18 cellular contexts compared by ENCODE assay signal in the genomic region with DNA sequence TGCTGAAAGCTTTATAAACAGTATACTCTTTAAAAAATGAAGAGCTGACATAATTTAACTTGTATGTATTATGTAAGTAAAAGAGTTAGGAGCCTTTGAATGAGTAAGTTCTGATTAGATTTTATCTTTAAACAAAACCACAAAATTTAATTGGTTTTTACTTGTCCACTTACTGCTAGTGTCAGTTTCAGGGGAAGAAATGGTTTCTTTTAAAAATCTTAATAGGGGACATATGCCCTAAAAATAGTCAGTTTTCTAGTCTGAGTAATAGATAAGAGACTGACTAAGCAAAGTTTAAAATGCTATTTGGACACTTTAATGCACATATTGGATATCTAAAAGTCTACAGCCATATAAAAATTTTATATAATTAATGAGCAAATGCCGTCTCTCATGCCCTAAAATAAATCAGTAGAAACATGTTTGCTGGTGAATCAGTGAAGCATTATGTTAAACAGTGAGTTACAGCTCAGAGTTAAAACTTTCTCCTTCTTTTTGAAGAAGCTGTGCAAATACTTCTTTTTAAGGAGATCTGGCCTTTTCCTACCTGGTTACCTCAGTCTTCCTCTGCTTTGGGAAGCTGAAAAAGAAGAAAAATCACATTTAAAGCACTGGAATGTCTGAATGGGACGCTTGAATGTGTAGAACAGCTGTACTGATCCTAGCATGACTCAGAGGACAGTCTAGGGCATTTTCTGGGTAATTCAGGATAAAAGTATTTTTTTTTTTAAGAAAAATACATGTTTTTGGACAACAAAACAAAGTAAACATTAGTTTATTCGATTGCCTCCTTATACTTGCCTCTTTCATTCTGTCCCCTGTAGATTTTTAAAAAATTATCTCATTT.
"Had no signal": no experiment of that assay in that cellular context is flagged by ENCODE, and none has a peak within 500 bp of the region (broad histone marks: within the 10 kb centered on the region; RNA-seq: fewer than 3 reads in every experiment).

No MANE protein-coding gene starts in this region.

- H3K4me3 ChIP-seq: esophagus muscularis mucosa, lower lobe of right lung, neural progenitor cell, sigmoid colon, thoracic aorta had no signal

- H3K36me3 ChIP-seq: esophagus muscularis mucosa, lower lobe of right lung, neural progenitor cell, sigmoid colon, thoracic aorta had no signal

- H3K27me3 ChIP-seq: esophagus muscularis mucosa, neural progenitor cell, sigmoid colon had no signal

- H3K36me3 Mint-ChIP-seq: mesothelial cell of epicardium had no signal

- H3K4me3 Mint-ChIP-seq: activated naive CD4-positive, alpha-beta T cell treated with anti-CD3 and anti-CD28 coated beads for 36 hours; activated naive CD8-positive, alpha-beta T cell treated with anti-CD3 and anti-CD28 coated beads, Interleukin-2, amount 50 U/mL, for 24 hours; mesothelial cell of epicardium; neural progenitor cell; T-cell had no signal

- DNase-seq: activated CD4-positive, alpha-beta T cell treated with anti-CD3 and anti-CD28 coated beads, Interleukin-2, amount 50 U/mL, for 48 hours; activated CD4-positive, CD25-positive, alpha-beta regulatory T cell treated with anti-CD3 and anti-CD28 coated beads, Interleukin-2, amount 50 U/mL, for 72 hours; activated naive CD4-positive, alpha-beta T cell treated with anti-CD3 and anti-CD28 coated beads for 36 hours; activated naive CD8-positive, alpha-beta T cell treated with anti-CD3 and anti-CD28 coated beads, Interleukin-2, amount 50 U/mL, for 24 hours; activated T-cell treated with anti-CD3 and anti-CD28 coated beads, Interleukin-2, amount 50 U/mL, for 1 hour; head of caudate nucleus; left colon; lower lobe of right lung; sigmoid colon; stimulated activated CD4-positive, alpha-beta T cell treated with anti-CD3 and anti-CD28 coated beads, Interleukin-12 subunit alpha, Interleukin-12 subunit beta, amount 100 ng/mL, for 4 hours; stimulated activated CD4-positive, alpha-beta T cell treated with anti-CD3 and anti-CD28 coated beads, Interleukin-2, amount 100 ng/mL, for 24 hours; T-cell; T-helper 9 cell had no signal

- H3K9me3 Mint-ChIP-seq: activated naive CD4-positive, alpha-beta T cell treated with anti-CD3 and anti-CD28 coated beads for 36 hours; activated T-helper 2 cell treated with anti-CD3 and anti-CD28 coated beads, Interferon-gamma antibody, Interleukin-2, Interleukin-4, amounts not matched to agents 10 μg/mL and 5 μg/mL and 100 μg/mL, durations not matched to agents 14 hours and 24 hours and 36 hours had no signal

- H3K27me3 Mint-ChIP-seq: T-cell had no signal

- H3K4me1 ChIP-seq: esophagus muscularis mucosa, lower lobe of right lung, neural progenitor cell, sigmoid colon had no signal

- H3K27ac ChIP-seq: esophagus muscularis mucosa, lower lobe of right lung, neural progenitor cell, sigmoid colon, thoracic aorta had no signal

- H3K27ac Mint-ChIP-seq: activated naive CD4-positive, alpha-beta T cell treated with anti-CD3 and anti-CD28 coated beads for 36 hours; activated naive CD8-positive, alpha-beta T cell treated with anti-CD3 and anti-CD28 coated beads, Interleukin-2, amount 50 U/mL, for 24 hours; activated T-helper 2 cell treated with anti-CD3 and anti-CD28 coated beads, Interferon-gamma antibody, Interleukin-2, Interleukin-4, amounts not matched to agents 10 μg/mL and 5 μg/mL and 100 μg/mL, durations not matched to agents 14 hours and 24 hours and 36 hours; mesothelial cell of epicardium; neural progenitor cell; T-cell had no signal

- ATAC-seq: activated naive CD8-positive, alpha-beta T cell treated with anti-CD3 and anti-CD28 coated beads, Interleukin-2, amount 50 U/mL, for 24 hours; left colon; lower lobe of right lung; T-cell had no signal

- H3K4me1 Mint-ChIP-seq: neural progenitor cell had no signal
